In genomic region chr1:230791986-230792564, GRCh38 we compare ENCODE assay signal across 17 cellular contexts. TPM values are rescaled to one million over a fixed set of nuclear protein-coding genes. Genes with fewer than 3 reads are reported as not detected.
DNase-seq lines count a peak whose midpoint lies in the region; ATAC-seq and TF ChIP-seq lines count a peak whose summit lies in the region.
"Had no signal": no experiment of that assay in that cellular context is flagged by ENCODE, and none has a peak within 500 bp of the region (broad histone marks: within the 10 kb centered on the region; RNA-seq: fewer than 3 reads in every experiment).

No MANE protein-coding gene starts in this region.

- no peaks in the 10 kb centered on the region for H3K9me3 Mint-ChIP-seq in mesothelial cell of epicardium
- H3K9me3 Mint-ChIP-seq: CD4-positive, alpha-beta T cell; GM23338; H9 had no signal

- intact Hi-C loops in left cardiac atrium (cut with DNase I) = no loop called here
- intact Hi-C loops in vagina (cut with DNase I) = loop anchor here (10.0 kb wide), 1 partner anchor 123 kb away; no protein-coding TSS in a partner anchor

- TF ChIP-seq CTCF in right atrium auricular region (IDR thresholded peaks at IDR 0.05) (no peak), GM10248 (IDR thresholded peaks at IDR 0.05; ENCODE audit: control extremely low read depth, extremely low read depth, low read depth, missing control alignments) (no peak), vagina (IDR thresholded peaks at IDR 0.05) (no peak), mesothelial cell of epicardium (IDR thresholded peaks at IDR 0.05; ENCODE audit: unreplicated experiment) (no peak)

- H3K27me3 ChIP-seq in right atrium auricular region (no peaks in the 10 kb centered on the region), vagina (no peaks in the 10 kb centered on the region)

- no peak overlapping the region for H3K27ac Mint-ChIP-seq in mesothelial cell of epicardium
- H3K27ac Mint-ChIP-seq: CD4-positive, alpha-beta T cell; GM23338; H9 had no signal

- H3K4me1 Mint-ChIP-seq in mesothelial cell of epicardium = peaks cover 13% of the 10 kb centered on the region

- H3K4me3 ChIP-seq in right atrium auricular region (no peak overlapping the region), vagina (no peak overlapping the region)
- H3K4me3 ChIP-seq: GM23338 had no signal

- H3K27me3 Mint-ChIP-seq in mesothelial cell of epicardium (ENCODE audit: low read depth) = no peaks in the 10 kb centered on the region

- no peak overlapping the region for H3K4me3 Mint-ChIP-seq in mesothelial cell of epicardium
- H3K4me3 Mint-ChIP-seq: CD4-positive, alpha-beta T cell; GM23338; H9 had no signal

- H3K4me1 ChIP-seq in right atrium auricular region = no peaks in the 10 kb centered on the region
- H3K4me1 ChIP-seq in vagina = no peaks in the 10 kb centered on the region

- no peak overlapping the region for H3K27ac ChIP-seq in right atrium auricular region
- H3K27ac ChIP-seq in vagina = no peak overlapping the region

- H3K36me3 ChIP-seq in right atrium auricular region (no peaks in the 10 kb centered on the region), vagina (no peaks in the 10 kb centered on the region)

- POLR2A ChIA-PET in GM10248 (lab: Yijun Ruan, JAX) = no interaction called here

- H3K36me3 Mint-ChIP-seq in mesothelial cell of epicardium = no peaks in the 10 kb centered on the region

- CTCF ChIA-PET in GM10248 (lab: Yijun Ruan, JAX) = interaction anchor here (1.0 kb wide), 1 partner anchor 10 kb away, joined by 3 read pairs; no protein-coding TSS in a partner anchor

- H3K9me3 ChIP-seq in right atrium auricular region = no peaks in the 10 kb centered on the region
- no peaks in the 10 kb centered on the region for H3K9me3 ChIP-seq in vagina

- TF ChIP-seq POLR2A in vagina (IDR thresholded peaks at IDR 0.05) = no peak

- ATAC-seq in left cardiac atrium (no peak), GM19397 (IDR thresholded peaks at IDR 0.05; ENCODE audit: unreplicated experiment) (no peak)

- peak; percentile 42 for DNase-seq in right atrium auricular region (ENCODE audit: low spot score)
- no peak for DNase-seq in left cardiac atrium
- DNase-seq in GM10248 (ENCODE audit: extremely low spot score) = peak; percentile 6
- peak; percentile 44 for DNase-seq in islet precursor cell
- peak; percentile 42 to 52 for DNase-seq in vagina (ENCODE audit: extremely low spot score in 2 of 2)
- no peak for DNase-seq in mesothelial cell of epicardium (ENCODE audit: low spot score in 2 of 2, unreplicated experiment in 2 of 2)
- DNase-seq in T-helper 9 cell = no peak
- DNase-seq: 8988T; AML-193; C1 segment of cervical spinal cord; CD4-positive, alpha-beta T cell; DMS153; DMS79 treated with DMSO at 0.1 percent for 48 hours; GDM1; H9 had no signal

RNA-seq across cellular contexts. Expression of gene CAPN9, which starts 44.9 kb away (rescaled TPM):
- not detected for total RNA-seq in right atrium auricular region
- total RNA-seq in left cardiac atrium = under 1 TPM; 0.18 to 0.24 TPM
- total RNA-seq in vagina = not detected
- 0.44 to 0.78 TPM (median 0.77 TPM) in 3 replicates for total RNA-seq in mesothelial cell of epicardium
- total RNA-seq: CD4-positive, alpha-beta T cell had no signal

Comparison
In these comparisons a context has a peak if more than half of its experiments do, and no peak if none do; other contexts are left out.
1. DNase-seq: peak in right atrium auricular region (single experiment), GM10248 (single experiment), islet precursor cell (single experiment) and vagina (2 of 2); none in left cardiac atrium (single experiment), mesothelial cell of epicardium (0 of 2) and T-helper 9 cell (single experiment).